In the genomic region with DNA sequence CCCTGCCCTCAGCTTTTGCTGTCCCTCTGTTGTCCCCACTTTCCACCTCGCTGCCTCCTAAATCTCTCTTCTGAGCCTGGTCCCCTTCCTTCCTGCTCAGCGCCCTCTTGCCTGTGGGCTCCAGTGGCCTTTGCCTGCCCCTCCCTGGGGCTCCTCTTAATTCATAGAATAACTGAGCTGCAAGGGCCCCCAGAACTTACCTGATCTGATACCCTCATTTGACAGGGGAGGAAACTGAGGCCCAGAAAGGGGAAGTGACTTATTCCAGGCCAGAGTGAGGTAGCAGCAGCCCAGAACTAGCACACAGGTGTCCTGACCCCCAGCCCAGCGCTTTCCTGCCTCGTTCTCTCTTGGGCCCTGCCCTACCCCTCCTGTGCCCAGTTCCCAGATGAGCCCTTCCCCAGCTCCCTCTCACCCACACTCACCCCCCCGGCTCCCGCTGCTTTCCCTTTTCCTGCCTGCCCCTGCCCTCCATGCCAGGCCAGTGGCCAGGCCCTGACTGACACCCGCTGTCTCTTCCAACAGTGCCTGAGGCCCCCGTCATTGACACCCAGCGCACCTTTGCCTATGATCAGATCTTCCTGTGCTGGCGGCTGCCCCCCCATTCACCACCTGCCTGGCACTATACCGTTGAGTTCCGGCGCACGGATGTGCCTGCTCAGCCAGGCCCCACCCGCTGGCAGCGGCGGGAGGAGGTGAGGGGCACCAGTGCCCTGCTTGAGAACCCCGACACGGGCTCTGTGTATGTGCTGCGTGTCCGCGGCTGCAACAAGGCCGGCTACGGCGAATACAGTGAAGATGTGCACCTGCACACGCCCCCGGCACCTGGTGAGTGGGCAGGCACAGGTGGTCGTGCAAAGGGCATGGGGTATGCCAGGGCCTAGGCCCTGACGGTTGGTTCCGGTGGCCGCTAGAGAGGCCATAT, we compare ENCODE assay signal across 9 cellular contexts. TPM values are rescaled to one million over a fixed set of nuclear protein-coding genes. Genes with fewer than 3 reads are reported as not detected.
DNase-seq lines count a peak whose midpoint lies in the region; ATAC-seq lines count a peak whose summit lies in the region.
"Had no signal": no experiment of that assay in that cellular context is flagged by ENCODE, and none has a peak within 500 bp of the region (broad histone marks: within the 10 kb centered on the region; RNA-seq: fewer than 3 reads in every experiment).

No MANE protein-coding gene starts in this region.

- ATAC-seq in left lobe of liver (no peak), HG02763 (IDR thresholded peaks at IDR 0.05; ENCODE audit: unreplicated experiment) (no peak)

- DNase-seq in activated effector memory CD4-positive, alpha-beta T cell treated with anti-CD3 and anti-CD28 coated beads, Interleukin-2, amount 50 U/mL, for 16 hours = peak; percentile 45
- no peak for DNase-seq in activated effector memory CD4-positive, alpha-beta T cell treated with Interleukin-2 at 50 U/mL for 16 hours
- DNase-seq in left lobe of liver (ENCODE audit: low spot score) (peak; percentile 48), ureter (ENCODE audit: low spot score) (peak; percentile 45), NCI-H748 (lab: John Stamatoyannopoulos, UW; ENCODE audit: unreplicated experiment) (no peak)
- DNase-seq: DMS 273 treated with DMSO at 0.1 percent for 48 hours, NCI-H1694, NCI-H69 had no signal

RNA-seq across cellular contexts. Expression of gene TRIM46, which starts 5.7 kb away (rescaled TPM):
- total RNA-seq in left lobe of liver = 0.23 TPM
- 1.6 TPM for total RNA-seq in ureter

RNA-seq across cellular contexts. Expression of gene KRTCAP2, which starts 6.3 kb away (rescaled TPM):
- total RNA-seq in left lobe of liver (75.6 TPM), ureter (293 TPM)

RNA-seq across cellular contexts. Expression of gene THBS3, which starts 28.3 kb away (rescaled TPM):
- 16.8 TPM for total RNA-seq in left lobe of liver
- total RNA-seq in ureter = 54.6 TPM

RNA-seq across cellular contexts. Expression of gene MTX1, which starts 29.1 kb away (rescaled TPM):
- total RNA-seq in left lobe of liver (22.6 TPM), ureter (31.6 TPM)

RNA-seq across cellular contexts. Expression of gene DPM3, which starts 39.0 kb away (rescaled TPM):
- total RNA-seq in left lobe of liver = 76.8 TPM
- 75.4 TPM for total RNA-seq in ureter

Comparison
In these comparisons a context has a peak if more than half of its experiments do, and no peak if none do; other contexts are left out.
1. DNase-seq: peak in activated effector memory CD4-positive, alpha-beta T cell treated with anti-CD3 and anti-CD28 coated beads, Interleukin-2, amount 50 U/mL, for 16 hours (single experiment), left lobe of liver (single experiment) and ureter (single experiment); none in activated effector memory CD4-positive, alpha-beta T cell treated with Interleukin-2 at 50 U/mL for 16 hours (single experiment) and NCI-H748 (single experiment).